In genomic region chr5:137278476-137278875, GRCh38 we compare ENCODE assay signal across 24 cellular contexts.
"Had no signal": no experiment of that assay in that cellular context is flagged by ENCODE, and none has a peak within 500 bp of the region (broad histone marks: within the 10 kb centered on the region; RNA-seq: fewer than 3 reads in every experiment).

No MANE protein-coding gene starts in this region.

- H3K27ac Mint-ChIP-seq: activated CD4-positive, alpha-beta memory T cell treated with anti-CD3 and anti-CD28 coated beads for 36 hours; activated CD4-positive, alpha-beta T cell treated with anti-CD3 and anti-CD28 coated beads, Interleukin-2, amount 10 ng/mL, durations not matched to agents 7 days and 5 days; activated naive CD4-positive, alpha-beta T cell treated with anti-CD3 and anti-CD28 coated beads, Interleukin-2, amount 10 ng/mL, durations not matched to agents 7 days and 5 days; activated naive CD8-positive, alpha-beta T cell treated with anti-CD3 and anti-CD28 coated beads for 36 hours; activated T-helper 17 cell treated with anti-CD3 and anti-CD28 coated beads, Interleukin-2, amount 50 U/mL, for 72 hours; T-helper 1 cell treated with Interleukin-12 subunit alpha and Interleukin-12 subunit beta and Interleukin-4 antibody, amounts not matched to agents 30 μg/mL and 1 μg/mL, for 36 hours had no signal

- H3K4me3 ChIP-seq: SK-N-MC had no signal

- H3K27me3 Mint-ChIP-seq: activated CD4-positive, alpha-beta memory T cell treated with anti-CD3 and anti-CD28 coated beads for 36 hours; activated CD4-positive, alpha-beta T cell treated with anti-CD3 and anti-CD28 coated beads, Interleukin-2, amount 10 ng/mL, durations not matched to agents 7 days and 5 days; activated naive CD4-positive, alpha-beta T cell treated with anti-CD3 and anti-CD28 coated beads, Interleukin-2, amount 10 ng/mL, durations not matched to agents 7 days and 5 days; activated T-helper 17 cell treated with anti-CD3 and anti-CD28 coated beads, Interleukin-2, amount 50 U/mL, for 72 hours had no signal

- H3K4me1 Mint-ChIP-seq: activated CD4-positive, alpha-beta T cell treated with anti-CD3 and anti-CD28 coated beads, Interleukin-2, amount 10 ng/mL, durations not matched to agents 7 days and 5 days; activated naive CD4-positive, alpha-beta T cell treated with anti-CD3 and anti-CD28 coated beads, Interleukin-2, amount 10 ng/mL, durations not matched to agents 7 days and 5 days; activated naive CD8-positive, alpha-beta T cell treated with anti-CD3 and anti-CD28 coated beads for 36 hours; activated T-helper 17 cell treated with anti-CD3 and anti-CD28 coated beads, Interleukin-2, amount 50 U/mL, for 72 hours had no signal

- H3K9me3 Mint-ChIP-seq: activated CD4-positive, alpha-beta memory T cell treated with anti-CD3 and anti-CD28 coated beads for 36 hours; activated CD4-positive, alpha-beta T cell treated with anti-CD3 and anti-CD28 coated beads, Interleukin-2, amount 10 ng/mL, durations not matched to agents 7 days and 5 days; activated naive CD4-positive, alpha-beta T cell treated with anti-CD3 and anti-CD28 coated beads, Interleukin-2, amount 10 ng/mL, durations not matched to agents 7 days and 5 days; activated naive CD8-positive, alpha-beta T cell treated with anti-CD3 and anti-CD28 coated beads for 36 hours; activated T-helper 17 cell treated with anti-CD3 and anti-CD28 coated beads, Interleukin-2, amount 50 U/mL, for 72 hours; T-helper 1 cell treated with Interleukin-12 subunit alpha and Interleukin-12 subunit beta and Interleukin-4 antibody, amounts not matched to agents 30 μg/mL and 1 μg/mL, for 36 hours had no signal

- H3K36me3 Mint-ChIP-seq: activated CD4-positive, alpha-beta memory T cell treated with anti-CD3 and anti-CD28 coated beads for 36 hours; activated naive CD4-positive, alpha-beta T cell treated with anti-CD3 and anti-CD28 coated beads, Interleukin-2, amount 10 ng/mL, durations not matched to agents 7 days and 5 days; activated naive CD8-positive, alpha-beta T cell treated with anti-CD3 and anti-CD28 coated beads for 36 hours had no signal

- DNase-seq: activated CD4-positive, alpha-beta memory T cell treated with anti-CD3 and anti-CD28 coated beads for 36 hours; activated CD4-positive, alpha-beta T cell treated with anti-CD3 and anti-CD28 coated beads, Interleukin-2, amount 10 ng/mL, durations not matched to agents 7 days and 5 days; activated CD4-positive, CD25-positive, alpha-beta regulatory T cell; activated CD8-positive, alpha-beta memory T cell treated with anti-CD3 and anti-CD28 coated beads for 24 hours; activated gamma-delta T cell; activated naive CD4-positive, alpha-beta T cell treated with anti-CD3 and anti-CD28 coated beads, Interleukin-2, amount 10 ng/mL, durations not matched to agents 7 days and 5 days; activated naive CD8-positive, alpha-beta T cell treated with anti-CD3 and anti-CD28 coated beads for 36 hours; activated T-cell treated with anti-CD3 and anti-CD28 coated beads for 4 hours; activated T-cell treated with anti-CD3 and anti-CD28 coated beads, Interleukin-2, amount 50 U/mL, for 48 hours; anterior cingulate cortex; cerebellar nuclear complex; MM.1S; NCI-H1105; NCI-H1436; NCI-H187; NCI-H2081; NCI-H446; NCI-H524; OCI-M1; RPMI8226; SW 1271 had no signal

- H3K4me3 Mint-ChIP-seq: activated CD4-positive, alpha-beta memory T cell treated with anti-CD3 and anti-CD28 coated beads for 36 hours; activated CD4-positive, alpha-beta T cell treated with anti-CD3 and anti-CD28 coated beads, Interleukin-2, amount 10 ng/mL, durations not matched to agents 7 days and 5 days; activated naive CD4-positive, alpha-beta T cell treated with anti-CD3 and anti-CD28 coated beads, Interleukin-2, amount 10 ng/mL, durations not matched to agents 7 days and 5 days; activated naive CD8-positive, alpha-beta T cell treated with anti-CD3 and anti-CD28 coated beads for 36 hours; activated T-helper 17 cell treated with anti-CD3 and anti-CD28 coated beads, Interleukin-2, amount 50 U/mL, for 72 hours; T-helper 1 cell treated with Interleukin-12 subunit alpha and Interleukin-12 subunit beta and Interleukin-4 antibody, amounts not matched to agents 30 μg/mL and 1 μg/mL, for 36 hours had no signal
